1 cellular context compared by ENCODE assay signal in genomic region chr17:19317359-19318095, GRCh38.
TF ChIP-seq lines count a peak whose summit lies in the region.

No MANE protein-coding gene starts in this region.

TF ChIP-seq in HepG2, 621 proteins besides CTCF, POLR2A, EP300 and RAD21 (continued from another document and continues in another):
- peak; percentile 68 for TF ChIP-seq IKZF5 (CRISPR knock-in tag; IDR thresholded peaks at IDR 0.05)
- TF ChIP-seq LRRFIP1 (CRISPR knock-in tag; conservative IDR thresholded peaks at IDR 0.05): no peak
- TF ChIP-seq SALL1 (CRISPR knock-in tag; IDR thresholded peaks at IDR 0.05): peak; percentile 84
- peak; percentile 59; the same call in 1 of the 2 replicates for TF ChIP-seq DPF2 (CRISPR knock-in tag; IDR thresholded peaks at IDR 0.05; ENCODE audit: borderline replicate concordance, low read depth)
- peak; percentile 66 for TF ChIP-seq HDAC2 (CRISPR knock-in tag; IDR thresholded peaks at IDR 0.05)
- TF ChIP-seq ASH2L (IDR thresholded peaks at IDR 0.05; ENCODE audit: insufficient read length, low read depth, low read length): peak; percentile 51
- TF ChIP-seq ATF1 (CRISPR knock-in tag; IDR thresholded peaks at IDR 0.05): peak; percentile 41; the same call in 1 of the 2 replicates
- peak; percentile 51; the same call in 1 of the 2 replicates for TF ChIP-seq ZNF263 (CRISPR knock-in tag; IDR thresholded peaks at IDR 0.05)
- TF ChIP-seq ZNF10 (CRISPR knock-in tag; IDR thresholded peaks at IDR 0.05; ENCODE audit: borderline replicate concordance, low read depth): no peak
- no peak for TF ChIP-seq PHF8 (CRISPR knock-in tag; IDR thresholded peaks at IDR 0.05)
- no peak for TF ChIP-seq RFX1 (IDR thresholded peaks at IDR 0.05)
- no peak for TF ChIP-seq ADNP (CRISPR knock-in tag; IDR thresholded peaks at IDR 0.05)
- no peak for TF ChIP-seq ELF4 (CRISPR knock-in tag; IDR thresholded peaks at IDR 0.05; ENCODE audit: borderline replicate concordance)
- TF ChIP-seq NONO (IDR thresholded peaks at IDR 0.05): no peak
- TF ChIP-seq NONO (CRISPR knock-in tag; conservative IDR thresholded peaks at IDR 0.05): no peak; the same call in 1 of the 2 replicates
- peak; percentile 32 for TF ChIP-seq YY1 (IDR thresholded peaks at IDR 0.05; ENCODE audit: insufficient read depth, insufficient replicate concordance, low read depth, low read length)
- no peak for TF ChIP-seq ZFYVE20 (CRISPR knock-in tag; IDR thresholded peaks at IDR 0.05; ENCODE audit: borderline replicate concordance, low read depth)
- no peak for TF ChIP-seq ELK4 (CRISPR knock-in tag; IDR thresholded peaks at IDR 0.05; ENCODE audit: borderline replicate concordance)
- TF ChIP-seq ZUFSP (CRISPR knock-in tag; IDR thresholded peaks at IDR 0.05; ENCODE audit: borderline replicate concordance): no peak
- TF ChIP-seq PAXIP1 (CRISPR knock-in tag; conservative IDR thresholded peaks at IDR 0.05): peak; percentile 90
- TF ChIP-seq TARDBP (CRISPR knock-in tag; IDR thresholded peaks at IDR 0.05): peak; percentile 57; the same call in 1 of the 2 replicates
- TF ChIP-seq SKI (IDR thresholded peaks at IDR 0.05; ENCODE audit: partially characterized antibody): peak; percentile 96
- no peak for TF ChIP-seq ZNF761 (CRISPR knock-in tag; conservative IDR thresholded peaks at IDR 0.05)
- TF ChIP-seq ZBTB25 (CRISPR knock-in tag; IDR thresholded peaks at IDR 0.05): peak; percentile 19; the same call in 1 of the 2 replicates
- no peak for TF ChIP-seq NCOA1 (CRISPR knock-in tag; IDR thresholded peaks at IDR 0.05)
- peak; percentile 45 for TF ChIP-seq UBTF (CRISPR knock-in tag; IDR thresholded peaks at IDR 0.05)
- no peak for TF ChIP-seq NR2F2 (IDR thresholded peaks at IDR 0.05; ENCODE audit: borderline replicate concordance, low read depth)
- no peak for TF ChIP-seq PRDM4 (CRISPR knock-in tag; IDR thresholded peaks at IDR 0.05; ENCODE audit: borderline replicate concordance)
- no peak for TF ChIP-seq ZNF678 (CRISPR knock-in tag; IDR thresholded peaks at IDR 0.05)
- TF ChIP-seq MTERF4 (CRISPR knock-in tag; IDR thresholded peaks at IDR 0.05): no peak
- peak; percentile 59; the same call in 1 of the 2 replicates for TF ChIP-seq KLF9 (CRISPR knock-in tag; IDR thresholded peaks at IDR 0.05; ENCODE audit: low read depth)
- peak; percentile 62 for TF ChIP-seq ZGPAT (CRISPR knock-in tag; IDR thresholded peaks at IDR 0.05)
- no peak for TF ChIP-seq ZNF703 (CRISPR knock-in tag; IDR thresholded peaks at IDR 0.05; ENCODE audit: borderline replicate concordance)
- TF ChIP-seq CREM (IDR thresholded peaks at IDR 0.05): peak; percentile 58; the same call in 1 of the 2 replicates
- TF ChIP-seq CREM (CRISPR knock-in tag; IDR thresholded peaks at IDR 0.05): no peak
- TF ChIP-seq BHLHE40 (IDR thresholded peaks at IDR 0.05; ENCODE audit: low read length): peak; percentile 19; the same call in 1 of the 2 replicates
- TF ChIP-seq ATAD3A (CRISPR knock-in tag; IDR thresholded peaks at IDR 0.05): no peak
- peak; percentile 64 for TF ChIP-seq RARA (CRISPR knock-in tag; IDR thresholded peaks at IDR 0.05)
- no peak for TF ChIP-seq TEF (CRISPR knock-in tag; IDR thresholded peaks at IDR 0.05)
- TF ChIP-seq EHMT2 (IDR thresholded peaks at IDR 0.05; ENCODE audit: borderline replicate concordance, low read depth, low read length): no peak; the same call in 1 of the 2 replicates
- TF ChIP-seq FOSL2 (CRISPR knock-in tag; IDR thresholded peaks at IDR 0.05): peak; percentile 68
- TF ChIP-seq ELF1 (CRISPR knock-in tag; IDR thresholded peaks at IDR 0.05): peak; percentile 71
- no peak for TF ChIP-seq CHD2 (IDR thresholded peaks at IDR 0.05; ENCODE audit: low read depth, low read length)
- peak in 1 of 2 experiments; percentile 66; a peak in 1 of 4 replicates for TF ChIP-seq KLF16 (CRISPR knock-in tag; IDR thresholded peaks at IDR 0.05)
